Comparison of ENCODE assay signal across 18 cellular contexts in the genomic region with DNA sequence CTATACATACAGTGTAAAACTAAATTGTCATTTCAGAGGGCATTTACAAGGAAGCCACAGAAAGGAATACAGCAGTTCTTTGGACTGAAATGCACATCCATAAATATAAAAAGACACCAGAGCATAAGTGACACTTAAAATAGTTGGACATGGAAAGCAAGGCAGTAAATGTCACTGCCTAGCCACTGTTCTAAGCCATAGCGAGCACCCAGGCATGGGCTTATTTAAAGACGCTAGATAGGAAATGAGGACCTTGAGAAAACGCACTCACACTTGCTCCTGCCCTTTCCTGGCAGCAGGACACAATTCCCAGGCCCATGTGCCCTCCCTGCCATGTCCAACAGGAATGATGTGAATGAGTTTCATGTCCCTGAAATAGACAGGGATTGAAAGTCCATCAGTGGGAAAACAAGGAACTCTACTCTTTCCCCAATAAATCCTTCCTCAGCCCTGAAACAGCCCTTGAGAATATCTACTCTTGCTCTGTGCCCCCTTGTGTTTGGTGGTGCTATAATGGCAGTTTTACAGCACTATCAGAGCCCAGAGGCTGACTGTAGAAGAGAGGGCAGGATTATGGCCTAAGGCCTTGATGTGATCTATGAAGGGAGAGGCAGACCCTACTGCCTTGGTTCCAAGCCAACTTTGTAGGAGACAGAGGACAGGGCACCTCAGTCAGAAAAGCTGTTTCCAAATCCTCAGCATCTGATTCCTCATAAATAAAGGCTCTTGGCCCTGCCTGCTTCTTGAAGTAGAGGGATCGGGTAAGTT.
"Had no signal": no experiment of that assay in that cellular context is flagged by ENCODE, and none has a peak within 500 bp of the region (broad histone marks: within the 10 kb centered on the region; RNA-seq: fewer than 3 reads in every experiment).

No MANE protein-coding gene starts in this region.

- ATAC-seq: activated CD8-positive, alpha-beta memory T cell treated with anti-CD3 and anti-CD28 coated beads, Interleukin-2, amount 10 ng/mL, durations not matched to agents 7 days and 5 days; stimulated activated memory B cell treated with anti-CD40 and anti-IgM and Interleukin-4, amounts not matched to agents 10 μg/mL and 1 μg/mL and 100 μg/mL, for 72 hours had no signal

- H3K36me3 Mint-ChIP-seq: activated CD8-positive, alpha-beta memory T cell treated with anti-CD3 and anti-CD28 coated beads, Interleukin-2, amount 10 ng/mL, durations not matched to agents 7 days and 5 days; naive B cell; stimulated activated memory B cell treated with anti-CD40 and anti-IgM and Interleukin-4, amounts not matched to agents 10 μg/mL and 1 μg/mL and 100 μg/mL, for 72 hours had no signal

- H3K27ac Mint-ChIP-seq: activated CD8-positive, alpha-beta memory T cell treated with anti-CD3 and anti-CD28 coated beads, Interleukin-2, amount 10 ng/mL, durations not matched to agents 7 days and 5 days; activated naive CD4-positive, alpha-beta T cell treated with anti-CD3 and anti-CD28 coated beads for 36 hours; activated T-helper 2 cell treated with anti-CD3 and anti-CD28 coated beads, Interferon-gamma antibody, Interleukin-2, Interleukin-4, amounts not matched to agents 10 μg/mL and 5 μg/mL and 100 μg/mL, durations not matched to agents 14 hours and 24 hours and 36 hours; naive B cell; stimulated activated memory B cell treated with anti-CD40 and anti-IgM and Interleukin-4, amounts not matched to agents 10 μg/mL and 1 μg/mL and 100 μg/mL, for 72 hours had no signal

- H3K27ac ChIP-seq: neutrophil, parathyroid adenoma, SK-N-MC had no signal

- H3K4me1 ChIP-seq: parathyroid adenoma had no signal

- H3K4me3 Mint-ChIP-seq: activated CD8-positive, alpha-beta memory T cell treated with anti-CD3 and anti-CD28 coated beads, Interleukin-2, amount 10 ng/mL, durations not matched to agents 7 days and 5 days; activated naive CD4-positive, alpha-beta T cell treated with anti-CD3 and anti-CD28 coated beads for 36 hours; naive B cell; stimulated activated memory B cell treated with anti-CD40 and anti-IgM and Interleukin-4, amounts not matched to agents 10 μg/mL and 1 μg/mL and 100 μg/mL, for 72 hours had no signal

- H3K27me3 Mint-ChIP-seq: naive B cell; stimulated activated memory B cell treated with anti-CD40 and anti-IgM and Interleukin-4, amounts not matched to agents 10 μg/mL and 1 μg/mL and 100 μg/mL, for 72 hours had no signal

- DNase-seq: activated CD4-positive, alpha-beta T cell treated with anti-CD3 and anti-CD28 coated beads for 1 hour; activated CD4-positive, alpha-beta T cell treated with anti-CD3 and anti-CD28 coated beads, Interleukin-2, amount 50 U/mL, for 48 hours; activated CD8-positive, alpha-beta memory T cell treated with anti-CD3 and anti-CD28 coated beads, Interleukin-2, amount 10 ng/mL, durations not matched to agents 7 days and 5 days; activated naive CD4-positive, alpha-beta T cell treated with anti-CD3 and anti-CD28 coated beads for 36 hours; activated T-cell treated with anti-CD3 and anti-CD28 coated beads, Interleukin-2, amount 50 U/mL, for 1 hour; central memory CD4-positive, alpha-beta T cell; cortex of kidney; effector CD4-positive, alpha-beta T cell; foreskin fibroblast; glutamatergic neuron; naive B cell; T-helper 1 cell; T1000 had no signal

- H3K4me1 Mint-ChIP-seq: activated CD8-positive, alpha-beta memory T cell treated with anti-CD3 and anti-CD28 coated beads, Interleukin-2, amount 10 ng/mL, durations not matched to agents 7 days and 5 days; naive B cell; stimulated activated memory B cell treated with anti-CD40 and anti-IgM and Interleukin-4, amounts not matched to agents 10 μg/mL and 1 μg/mL and 100 μg/mL, for 72 hours had no signal

- H3K9me3 Mint-ChIP-seq: activated naive CD4-positive, alpha-beta T cell treated with anti-CD3 and anti-CD28 coated beads for 36 hours; activated T-helper 2 cell treated with anti-CD3 and anti-CD28 coated beads, Interferon-gamma antibody, Interleukin-2, Interleukin-4, amounts not matched to agents 10 μg/mL and 5 μg/mL and 100 μg/mL, durations not matched to agents 14 hours and 24 hours and 36 hours; stimulated activated memory B cell treated with anti-CD40 and anti-IgM and Interleukin-4, amounts not matched to agents 10 μg/mL and 1 μg/mL and 100 μg/mL, for 72 hours had no signal

- H3K9me3 ChIP-seq: neutrophil had no signal

- H3K4me3 ChIP-seq: SK-N-MC had no signal

- H3K36me3 ChIP-seq: neutrophil had no signal

- H3K27me3 ChIP-seq: neutrophil had no signal
